Comparison of ENCODE assay signal across 21 cellular contexts in the genomic region with DNA sequence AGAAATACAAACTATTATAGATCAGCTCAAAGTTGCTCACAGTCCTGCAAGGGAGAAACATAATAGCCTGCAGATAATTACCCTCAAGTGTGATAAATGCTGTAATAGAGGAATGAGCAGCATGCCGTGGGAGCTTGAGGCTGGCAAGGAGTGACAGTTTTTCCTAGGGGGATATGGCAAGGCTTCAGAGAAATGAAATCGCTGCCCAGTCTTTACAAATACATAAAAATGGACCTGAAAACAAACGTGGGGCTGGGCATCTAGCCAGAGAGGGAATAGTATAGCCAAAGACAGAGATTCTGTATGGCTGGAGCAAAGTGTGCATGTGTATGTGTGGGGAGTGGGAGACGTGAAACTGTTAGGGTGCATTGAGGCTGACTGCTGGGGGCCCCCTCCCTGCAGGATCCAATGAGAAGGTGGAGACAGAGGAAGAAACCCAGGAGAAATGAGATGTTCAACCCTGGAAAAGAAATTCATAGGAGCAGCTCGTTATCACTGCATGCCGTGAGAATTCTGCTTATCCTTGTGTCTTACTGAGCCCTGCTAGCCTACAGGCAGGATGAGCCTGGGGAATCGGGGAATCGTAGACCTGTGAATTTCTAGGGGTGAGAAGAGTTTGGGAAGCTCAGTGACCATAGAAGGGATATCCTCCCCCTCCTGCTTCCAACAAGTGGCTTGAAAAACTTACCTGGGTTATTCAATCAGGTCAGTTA.
A peak's percentile ranks its signal among the peaks of the same experiment; 100 is the strongest.
DNase-seq lines count a peak whose midpoint lies in the region; ATAC-seq and TF ChIP-seq lines count a peak whose summit lies in the region.
"Had no signal": no experiment of that assay in that cellular context is flagged by ENCODE, and none has a peak within 500 bp of the region (broad histone marks: within the 10 kb centered on the region; RNA-seq: fewer than 3 reads in every experiment).

No MANE protein-coding gene starts in this region.

- TF ChIP-seq CTCF in omental fat pad (IDR thresholded peaks at IDR 0.05) = no peak

- intact Hi-C loops in activated CD4-positive, alpha-beta T cell treated with anti-CD3 and anti-CD28 coated beads for 36 hours (cut with DNase I, micrococcal nuclease) = no loop called here

- H3K4me3 Mint-ChIP-seq in activated CD4-positive, alpha-beta T cell treated with anti-CD3 and anti-CD28 coated beads for 36 hours = no peak overlapping the region
- no peak overlapping the region for H3K4me3 Mint-ChIP-seq in activated CD8-positive, alpha-beta T cell treated with anti-CD3 and anti-CD28 coated beads, Interleukin-2, amount 10 ng/mL, durations not matched to agents 7 days and 5 days
- H3K4me3 Mint-ChIP-seq: activated naive CD4-positive, alpha-beta T cell treated with anti-CD3 and anti-CD28 coated beads, Interleukin-2, amount 50 U/mL, for 24 hours; natural killer cell; stimulated activated effector memory CD8-positive, alpha-beta T cell treated with anti-CD3 and anti-CD28 coated beads, Interleukin-12 subunit alpha, Interleukin-12 subunit beta, amount 100 ng/mL, for 72 hours had no signal

- peaks cover 20% of the 10 kb centered on the region for H3K36me3 ChIP-seq in ectodermal cell (ENCODE audit: control insufficient read depth, insufficient read depth, low read length)
- H3K36me3 ChIP-seq: brain microvascular endothelial cell had no signal

- CTCF ChIA-PET in activated CD4-positive, alpha-beta T cell treated with anti-CD3 and anti-CD28 coated beads for 36 hours (lab: Charles Lee) = interaction anchor here (0.6 kb wide), 2 partner anchors 90 to 127 kb away, joined by 3 to 8 read pairs; no protein-coding TSS in a partner anchor
- CTCF ChIA-PET in activated CD8-positive, alpha-beta T cell treated with anti-CD3 and anti-CD28 coated beads, Interleukin-2, amount 10 ng/mL, durations not matched to agents 7 days and 5 days (lab: Charles Lee) = no interaction called here

- WGBS in ectodermal cell, 2 experiments = 58% methylated on average over 8 of the region's 8 CpGs

- peaks cover 7% of the 10 kb centered on the region for H3K9me3 Mint-ChIP-seq in activated CD4-positive, alpha-beta T cell treated with anti-CD3 and anti-CD28 coated beads for 36 hours (ENCODE audit: low read depth)
- H3K9me3 Mint-ChIP-seq in activated CD8-positive, alpha-beta T cell treated with anti-CD3 and anti-CD28 coated beads, Interleukin-2, amount 10 ng/mL, durations not matched to agents 7 days and 5 days (ENCODE audit: insufficient read depth) = no peaks in the 10 kb centered on the region
- H3K9me3 Mint-ChIP-seq: natural killer cell had no signal

- no peaks in the 10 kb centered on the region for H3K4me1 Mint-ChIP-seq in activated CD4-positive, alpha-beta T cell treated with anti-CD3 and anti-CD28 coated beads for 36 hours
- no peaks in the 10 kb centered on the region for H3K4me1 Mint-ChIP-seq in activated CD8-positive, alpha-beta T cell treated with anti-CD3 and anti-CD28 coated beads, Interleukin-2, amount 10 ng/mL, durations not matched to agents 7 days and 5 days (ENCODE audit: low read depth)
- H3K4me1 Mint-ChIP-seq: activated naive CD4-positive, alpha-beta T cell treated with anti-CD3 and anti-CD28 coated beads, Interleukin-2, amount 50 U/mL, for 24 hours; natural killer cell; stimulated activated effector memory CD8-positive, alpha-beta T cell treated with anti-CD3 and anti-CD28 coated beads, Interleukin-12 subunit alpha, Interleukin-12 subunit beta, amount 100 ng/mL, for 72 hours had no signal

- POLR2A ChIA-PET in activated CD4-positive, alpha-beta T cell treated with anti-CD3 and anti-CD28 coated beads for 36 hours (lab: Charles Lee) = no interaction called here
- POLR2A ChIA-PET in activated CD8-positive, alpha-beta T cell treated with anti-CD3 and anti-CD28 coated beads, Interleukin-2, amount 10 ng/mL, durations not matched to agents 7 days and 5 days (lab: Charles Lee) = no interaction called here

- peak; percentile 25 for ATAC-seq in omental fat pad (ENCODE audit: low FRiP score)
- ATAC-seq in activated CD4-positive, alpha-beta T cell treated with anti-CD3 and anti-CD28 coated beads for 36 hours = no peak
- no peak for ATAC-seq in activated CD8-positive, alpha-beta T cell treated with anti-CD3 and anti-CD28 coated beads, Interleukin-2, amount 10 ng/mL, durations not matched to agents 7 days and 5 days
- ATAC-seq: esophagus mucosa; natural killer cell; stimulated activated effector memory CD8-positive, alpha-beta T cell treated with anti-CD3 and anti-CD28 coated beads, Interleukin-12 subunit alpha, Interleukin-12 subunit beta, amount 100 ng/mL, for 72 hours had no signal

- peaks cover 8% of the 10 kb centered on the region for H3K27me3 Mint-ChIP-seq in activated CD4-positive, alpha-beta T cell treated with anti-CD3 and anti-CD28 coated beads for 36 hours
- no peaks in the 10 kb centered on the region for H3K27me3 Mint-ChIP-seq in activated CD8-positive, alpha-beta T cell treated with anti-CD3 and anti-CD28 coated beads, Interleukin-2, amount 10 ng/mL, durations not matched to agents 7 days and 5 days (ENCODE audit: low read depth)
- H3K27me3 Mint-ChIP-seq: activated naive CD4-positive, alpha-beta T cell treated with anti-CD3 and anti-CD28 coated beads, Interleukin-2, amount 50 U/mL, for 24 hours had no signal

- H3K9me3 ChIP-seq in ectodermal cell (ENCODE audit: control insufficient read depth, low read length) = no peaks in the 10 kb centered on the region

- H3K4me1 ChIP-seq in ectodermal cell (ENCODE audit: control insufficient read depth, insufficient read depth, low read length) = peaks cover 34% of the 10 kb centered on the region
- H3K4me1 ChIP-seq: tibial nerve had no signal

- no peaks in the 10 kb centered on the region for H3K27me3 ChIP-seq in ectodermal cell (ENCODE audit: control insufficient read depth, insufficient read depth, low read length, poor library complexity, severe bottlenecking)
- H3K27me3 ChIP-seq: BLaER1 treated with 17β-estradiol and CSF1 and Interleukin-3, amounts not matched to agents 10 nM and 100 nM; brain microvascular endothelial cell; tibial nerve had no signal

- peak; percentile 32 for DNase-seq in NCI-H2227 (lab: John Stamatoyannopoulos, UW; ENCODE audit: unreplicated experiment)
- no peak for DNase-seq in NCI-H2227 treated with DMSO at 0.1 percent for 48 hours (lab: John Stamatoyannopoulos, UW)
- DNase-seq in NCI-H446 (lab: John Stamatoyannopoulos, UW) = peak; percentile 17 to 79
- no peak for DNase-seq in omental fat pad (ENCODE audit: low spot score)
- no peak for DNase-seq in central memory CD4-positive, alpha-beta T cell
- DNase-seq in activated CD4-positive, alpha-beta T cell treated with anti-CD3 and anti-CD28 coated beads for 36 hours = no peak
- DNase-seq in activated CD8-positive, alpha-beta T cell treated with anti-CD3 and anti-CD28 coated beads, Interleukin-2, amount 10 ng/mL, durations not matched to agents 7 days and 5 days = no peak
- DNase-seq: activated CD4-positive, alpha-beta T cell treated with anti-CD3 and anti-CD28 coated beads for 4 hours; brain microvascular endothelial cell; DMS 273 treated with DMSO at 0.1 percent for 48 hours; Kasumi-1; natural killer cell; NCI-H1417 treated with DMSO at 0.1 percent for 48 hours; NCI-H526 treated with DMSO at 0.1 percent for 48 hours; T1000 had no signal

- no peak overlapping the region for H3K27ac Mint-ChIP-seq in activated CD4-positive, alpha-beta T cell treated with anti-CD3 and anti-CD28 coated beads for 36 hours
- no peak overlapping the region for H3K27ac Mint-ChIP-seq in activated CD8-positive, alpha-beta T cell treated with anti-CD3 and anti-CD28 coated beads, Interleukin-2, amount 10 ng/mL, durations not matched to agents 7 days and 5 days
- H3K27ac Mint-ChIP-seq: activated naive CD4-positive, alpha-beta T cell treated with anti-CD3 and anti-CD28 coated beads, Interleukin-2, amount 50 U/mL, for 24 hours; natural killer cell; stimulated activated effector memory CD8-positive, alpha-beta T cell treated with anti-CD3 and anti-CD28 coated beads, Interleukin-12 subunit alpha, Interleukin-12 subunit beta, amount 100 ng/mL, for 72 hours had no signal

- no peak overlapping the region for H3K4me3 ChIP-seq in ectodermal cell (ENCODE audit: insufficient read depth, low read depth, low read length)
- H3K4me3 ChIP-seq: BLaER1 treated with 17β-estradiol and CSF1 and Interleukin-3, amounts not matched to agents 10 nM and 100 nM; tibial nerve had no signal

- no peaks in the 10 kb centered on the region for H3K36me3 Mint-ChIP-seq in activated CD4-positive, alpha-beta T cell treated with anti-CD3 and anti-CD28 coated beads for 36 hours (ENCODE audit: low read depth)
- no peaks in the 10 kb centered on the region for H3K36me3 Mint-ChIP-seq in activated CD8-positive, alpha-beta T cell treated with anti-CD3 and anti-CD28 coated beads, Interleukin-2, amount 10 ng/mL, durations not matched to agents 7 days and 5 days (ENCODE audit: low read depth)
- H3K36me3 Mint-ChIP-seq: activated naive CD4-positive, alpha-beta T cell treated with anti-CD3 and anti-CD28 coated beads, Interleukin-2, amount 50 U/mL, for 24 hours; natural killer cell; stimulated activated effector memory CD8-positive, alpha-beta T cell treated with anti-CD3 and anti-CD28 coated beads, Interleukin-12 subunit alpha, Interleukin-12 subunit beta, amount 100 ng/mL, for 72 hours had no signal

- peak overlapping the region; percentile 95 for H3K27ac ChIP-seq in ectodermal cell (ENCODE audit: insufficient read depth, low read depth, low read length, poor library complexity, severe bottlenecking)
- H3K27ac ChIP-seq: BLaER1 treated with 17β-estradiol and CSF1 and Interleukin-3, amounts not matched to agents 10 nM and 100 nM; brain microvascular endothelial cell; tibial nerve had no signal

Comparison
In these comparisons a context has a peak if more than half of its experiments do, and no peak if none do; other contexts are left out.
1. DNase-seq: peak in NCI-H2227 (single experiment) and NCI-H446 (2 of 2); none in NCI-H2227 treated with DMSO at 0.1 percent for 48 hours (single experiment), omental fat pad (single experiment), central memory CD4-positive, alpha-beta T cell (single experiment), activated CD4-positive, alpha-beta T cell treated with anti-CD3 and anti-CD28 coated beads for 36 hours (single experiment) and activated CD8-positive, alpha-beta T cell treated with anti-CD3 and anti-CD28 coated beads, Interleukin-2, amount 10 ng/mL, durations not matched to agents 7 days and 5 days (single experiment).